1 cellular context compared by ENCODE assay signal in the genomic region with DNA sequence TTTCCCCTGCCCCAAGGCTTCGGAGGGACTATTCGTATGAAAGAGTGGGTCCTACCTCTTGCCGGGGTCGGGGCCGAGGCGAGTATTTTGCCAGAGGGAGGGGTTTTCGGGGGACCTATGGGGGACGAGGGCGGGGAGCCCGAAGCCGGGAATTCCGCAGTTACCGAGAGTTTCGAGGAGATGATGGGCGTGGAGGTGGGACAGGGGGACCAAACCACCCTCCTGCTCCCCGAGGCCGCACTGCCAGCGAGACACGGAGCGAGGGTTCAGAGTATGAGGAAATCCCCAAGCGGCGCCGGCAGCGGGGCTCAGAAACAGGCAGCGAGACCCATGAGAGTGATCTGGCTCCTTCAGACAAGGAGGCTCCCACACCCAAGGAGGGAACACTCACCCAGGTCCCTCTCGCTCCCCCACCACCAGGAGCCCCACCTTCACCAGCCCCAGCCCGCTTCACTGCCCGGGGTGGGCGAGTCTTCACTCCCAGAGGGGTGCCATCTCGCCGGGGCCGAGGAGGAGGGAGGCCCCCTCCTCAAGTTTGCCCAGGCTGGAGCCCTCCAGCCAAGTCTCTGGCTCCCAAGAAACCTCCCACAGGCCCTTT.
TF ChIP-seq lines count a peak whose summit lies in the region.

No MANE protein-coding gene starts in this region.

TF ChIP-seq in HepG2, 621 proteins besides CTCF, POLR2A, EP300 and RAD21:
- no peak for TF ChIP-seq ZNF782 (CRISPR knock-in tag; IDR thresholded peaks at IDR 0.05; ENCODE audit: borderline replicate concordance)
- no peak for TF ChIP-seq FOXC1 (CRISPR knock-in tag; IDR thresholded peaks at IDR 0.05; ENCODE audit: borderline replicate concordance)
- no peak for TF ChIP-seq ZNF619 (CRISPR knock-in tag; IDR thresholded peaks at IDR 0.05)
- TF ChIP-seq CCDC6 (CRISPR knock-in tag; IDR thresholded peaks at IDR 0.05): no peak
- no peak for TF ChIP-seq CHD4 (IDR thresholded peaks at IDR 0.05; ENCODE audit: borderline replicate concordance, low read length)
- TF ChIP-seq HNRNPL (IDR thresholded peaks at IDR 0.05; ENCODE audit: low read depth, low read length): 0 out of 2 replicates have a peak, but pooled peaks have one; percentile 15
- TF ChIP-seq HHEX (CRISPR knock-in tag; IDR thresholded peaks at IDR 0.05): no peak
- TF ChIP-seq, protein P1, sequence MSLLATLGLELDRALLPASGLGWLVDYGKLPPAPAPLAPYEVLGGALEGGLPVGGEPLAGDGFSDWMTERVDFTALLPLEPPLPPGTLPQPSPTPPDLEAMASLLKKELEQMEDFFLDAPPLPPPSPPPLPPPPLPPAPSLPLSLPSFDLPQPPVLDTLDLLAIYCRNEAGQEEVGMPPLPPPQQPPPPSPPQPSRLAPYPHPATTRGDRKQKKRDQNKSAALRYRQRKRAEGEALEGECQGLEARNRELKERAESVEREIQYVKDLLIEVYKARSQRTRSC (CRISPR knock-in tag; IDR thresholded peaks at IDR 0.05; ENCODE audit: low read depth): no peak
- peak; percentile 5 for TF ChIP-seq RBM39 (IDR thresholded peaks at IDR 0.05; ENCODE audit: low read depth, low read length, poor library complexity, severe bottlenecking)
- TF ChIP-seq, protein P2, sequence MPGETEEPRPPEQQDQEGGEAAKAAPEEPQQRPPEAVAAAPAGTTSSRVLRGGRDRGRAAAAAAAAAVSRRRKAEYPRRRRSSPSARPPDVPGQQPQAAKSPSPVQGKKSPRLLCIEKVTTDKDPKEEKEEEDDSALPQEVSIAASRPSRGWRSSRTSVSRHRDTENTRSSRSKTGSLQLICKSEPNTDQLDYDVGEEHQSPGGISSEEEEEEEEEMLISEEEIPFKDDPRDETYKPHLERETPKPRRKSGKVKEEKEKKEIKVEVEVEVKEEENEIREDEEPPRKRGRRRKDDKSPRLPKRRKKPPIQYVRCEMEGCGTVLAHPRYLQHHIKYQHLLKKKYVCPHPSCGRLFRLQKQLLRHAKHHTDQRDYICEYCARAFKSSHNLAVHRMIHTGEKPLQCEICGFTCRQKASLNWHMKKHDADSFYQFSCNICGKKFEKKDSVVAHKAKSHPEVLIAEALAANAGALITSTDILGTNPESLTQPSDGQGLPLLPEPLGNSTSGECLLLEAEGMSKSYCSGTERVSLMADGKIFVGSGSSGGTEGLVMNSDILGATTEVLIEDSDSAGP (CRISPR knock-in tag; IDR thresholded peaks at IDR 0.05; ENCODE audit: borderline replicate concordance): no peak
- no peak for TF ChIP-seq ZNF260 (CRISPR knock-in tag; IDR thresholded peaks at IDR 0.05; ENCODE audit: borderline replicate concordance, low read depth)
- no peak for TF ChIP-seq ZNF282 (IDR thresholded peaks at IDR 0.05; ENCODE audit: partially characterized antibody)
- TF ChIP-seq RBFOX2 (IDR thresholded peaks at IDR 0.05; ENCODE audit: low read depth, low read length): peak; percentile 67
- TF ChIP-seq ARNT (IDR thresholded peaks at IDR 0.05): no peak
- no peak for TF ChIP-seq ETV5 (CRISPR knock-in tag; IDR thresholded peaks at IDR 0.05; ENCODE audit: borderline replicate concordance)
- TF ChIP-seq SATB2 (CRISPR knock-in tag; IDR thresholded peaks at IDR 0.05): no peak
- peak; percentile 19; the same call in 1 of the 2 replicates for TF ChIP-seq POLR2AphosphoS5 (IDR thresholded peaks at IDR 0.05; ENCODE audit: low read depth, low read length)
- no peak for TF ChIP-seq ZNF841 (CRISPR knock-in tag; IDR thresholded peaks at IDR 0.05; ENCODE audit: borderline replicate concordance)
- no peak for TF ChIP-seq GATA4 (IDR thresholded peaks at IDR 0.05; ENCODE audit: borderline replicate concordance, low read depth)
TF ChIP-seq in HepG2: peak in this region for 4.
